In genomic region chr3:38278841-38279240, GRCh38 we compare ENCODE assay signal across 1 cellular context.
A peak's percentile ranks its signal among the peaks of the same experiment; 100 is the strongest.
TF ChIP-seq lines count a peak whose summit lies in the region.

No MANE protein-coding gene starts in this region.

TF ChIP-seq in K562, 482 proteins besides CTCF, POLR2A, EP300 and RAD21:
- TF ChIP-seq, protein P1, sequence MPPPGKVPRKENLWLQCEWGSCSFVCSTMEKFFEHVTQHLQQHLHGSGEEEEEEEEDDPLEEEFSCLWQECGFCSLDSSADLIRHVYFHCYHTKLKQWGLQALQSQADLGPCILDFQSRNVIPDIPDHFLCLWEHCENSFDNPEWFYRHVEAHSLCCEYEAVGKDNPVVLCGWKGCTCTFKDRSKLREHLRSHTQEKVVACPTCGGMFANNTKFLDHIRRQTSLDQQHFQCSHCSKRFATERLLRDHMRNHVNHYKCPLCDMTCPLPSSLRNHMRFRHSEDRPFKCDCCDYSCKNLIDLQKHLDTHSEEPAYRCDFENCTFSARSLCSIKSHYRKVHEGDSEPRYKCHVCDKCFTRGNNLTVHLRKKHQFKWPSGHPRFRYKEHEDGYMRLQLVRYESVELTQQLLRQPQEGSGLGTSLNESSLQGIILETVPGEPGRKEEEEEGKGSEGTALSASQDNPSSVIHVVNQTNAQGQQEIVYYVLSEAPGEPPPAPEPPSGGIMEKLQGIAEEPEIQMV (tag; conservative IDR thresholded peaks at IDR 0.05; ENCODE audit: low read depth): no peak
- TF ChIP-seq MEIS2 (IDR thresholded peaks at IDR 0.05; ENCODE audit: partially characterized antibody) (peak; percentile 32), ZNF445 (CRISPR knock-in tag; IDR thresholded peaks at IDR 0.05; ENCODE audit: low read depth) (no peak), EGR1 (conservative IDR thresholded peaks at IDR 0.05) (no peak), ZBTB1 (CRISPR knock-in tag; IDR thresholded peaks at IDR 0.05; ENCODE audit: borderline replicate concordance, low read depth) (no peak), PKNOX1 (IDR thresholded peaks at IDR 0.05) (0 out of 2 replicates have a peak, but pooled peaks have one; percentile 26)
- TF ChIP-seq, protein P2, sequence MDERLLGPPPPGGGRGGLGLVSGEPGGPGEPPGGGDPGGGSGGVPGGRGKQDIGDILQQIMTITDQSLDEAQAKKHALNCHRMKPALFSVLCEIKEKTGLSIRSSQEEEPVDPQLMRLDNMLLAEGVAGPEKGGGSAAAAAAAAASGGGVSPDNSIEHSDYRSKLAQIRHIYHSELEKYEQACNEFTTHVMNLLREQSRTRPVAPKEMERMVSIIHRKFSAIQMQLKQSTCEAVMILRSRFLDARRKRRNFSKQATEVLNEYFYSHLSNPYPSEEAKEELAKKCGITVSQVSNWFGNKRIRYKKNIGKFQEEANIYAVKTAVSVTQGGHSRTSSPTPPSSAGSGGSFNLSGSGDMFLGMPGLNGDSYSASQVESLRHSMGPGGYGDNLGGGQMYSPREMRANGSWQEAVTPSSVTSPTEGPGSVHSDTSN (CRISPR knock-in tag; IDR thresholded peaks at IDR 0.05; ENCODE audit: low read depth): no peak
- TF ChIP-seq, protein P2 (tag; conservative IDR thresholded peaks at IDR 0.05; ENCODE audit: low read depth): peak; percentile 59
